ENCODE assay signal across 8 cellular contexts in genomic region chr2:1707771-1708351, GRCh38. TPM values are rescaled to one million over a fixed set of nuclear protein-coding genes. Genes with fewer than 3 reads are reported as not detected.
DNase-seq lines count a peak whose midpoint lies in the region; ATAC-seq, FAIRE-seq and TF ChIP-seq lines count a peak whose summit lies in the region.

No MANE protein-coding gene starts in this region.

- CTCF ChIA-PET in HEK293T (lab: Yijun Ruan, JAX): no interaction called here

- DNase-seq in SKM-1 treated with dmso at 0.1 percent for 144 hours (lab: John Stamatoyannopoulos, UW; ENCODE audit: unreplicated experiment) (peak; percentile 87), heart right ventricle (peak; percentile 79 to 86), sigmoid colon (peak; percentile 92), GM19239 (ENCODE audit: insufficient read length, low spot score) (no peak), HEK293T (ENCODE audit: extremely low spot score) (no peak), NCI-H2196 treated with DMSO at 0.1 percent for 48 hours (lab: John Stamatoyannopoulos, UW; ENCODE audit: unreplicated experiment) (no peak)
- DNase-seq in stimulated activated naive CD8-positive, alpha-beta T cell treated with anti-CD3 and anti-CD28 coated beads, Interleukin-15, amount 100 ng/mL, for 72 hours: no peak

- intact Hi-C loops in heart right ventricle (cut with DNase I): loop anchor here in 2 of 10 donors (5.0 kb wide), 1 partner anchor 34 kb away; the partner anchor contains the start of gene PXDN (in 2 of the 2)
- intact Hi-C loops in sigmoid colon (cut with DNase I): no loop called here

- peak overlapping the region; percentile 1; the same call in 1 of the 2 replicates for H3K9ac ChIP-seq in HUES48 (ENCODE audit: low read depth, low read length)

- H3K4me3 Mint-ChIP-seq in stimulated activated naive CD8-positive, alpha-beta T cell treated with anti-CD3 and anti-CD28 coated beads, Interleukin-15, amount 100 ng/mL, for 72 hours: no peak overlapping the region

- peaks cover 23% of the 10 kb centered on the region for H3K4me1 ChIP-seq in HUES48 (ENCODE audit: control insufficient read depth, insufficient read depth, low read length)
- peaks cover 11 to 58% (median 43%) of the 10 kb centered on the region in 9 donors for H3K4me1 ChIP-seq in heart right ventricle
- peaks cover 0 to 52% (median 42%) of the 10 kb centered on the region in 4 donors for H3K4me1 ChIP-seq in sigmoid colon

- peak; percentile 87 to 92 (median 90) for ATAC-seq in heart right ventricle
- no peak for ATAC-seq in stimulated activated naive CD8-positive, alpha-beta T cell treated with anti-CD3 and anti-CD28 coated beads, Interleukin-15, amount 100 ng/mL, for 72 hours

- H3K4me1 Mint-ChIP-seq in stimulated activated naive CD8-positive, alpha-beta T cell treated with anti-CD3 and anti-CD28 coated beads, Interleukin-15, amount 100 ng/mL, for 72 hours: peaks cover 5% of the 10 kb centered on the region

- H3K27me3 Mint-ChIP-seq in stimulated activated naive CD8-positive, alpha-beta T cell treated with anti-CD3 and anti-CD28 coated beads, Interleukin-15, amount 100 ng/mL, for 72 hours: peaks cover 21% of the 10 kb centered on the region

- H3K9me3 ChIP-seq in HUES48 (ENCODE audit: control insufficient read depth, insufficient read depth, low read length) (no peaks in the 10 kb centered on the region), heart right ventricle (no peaks in the 10 kb centered on the region), sigmoid colon (no peaks in the 10 kb centered on the region)

- H3K27ac ChIP-seq in HUES48 (ENCODE audit: low read depth, low read length): peak overlapping the region; percentile 88
- H3K27ac ChIP-seq in heart right ventricle: peak overlapping the region; percentile 34 to 86 (median 76)
- H3K27ac ChIP-seq in sigmoid colon: peak overlapping the region; percentile 70 to 87 (median 84)

- no peaks in the 10 kb centered on the region for H3K36me3 ChIP-seq in HUES48 (ENCODE audit: control insufficient read depth, insufficient read depth, low read length)
- H3K36me3 ChIP-seq in heart right ventricle: no peaks in the 10 kb centered on the region
- H3K36me3 ChIP-seq in sigmoid colon: no peaks in the 10 kb centered on the region

- POLR2A ChIA-PET in HEK293T (lab: Yijun Ruan, JAX): no interaction called here

- TF ChIP-seq CTCF in heart right ventricle (IDR thresholded peaks at IDR 0.05) (no peak), sigmoid colon (IDR thresholded peaks at IDR 0.05) (no peak)

- no peak for TF ChIP-seq POLR2A in sigmoid colon (IDR thresholded peaks at IDR 0.05)

- peak in 2 of 4 donors; percentile 18 to 66 for TF ChIP-seq EP300 in sigmoid colon (IDR thresholded peaks at IDR 0.05)

- 21% methylated on average over 21 of the region's 21 CpGs for WGBS in heart right ventricle, 2 donors
- 8 to 23% methylated on average over 21 of the region's 21 CpGs for WGBS in sigmoid colon, 2 donors

- H3K27ac Mint-ChIP-seq in stimulated activated naive CD8-positive, alpha-beta T cell treated with anti-CD3 and anti-CD28 coated beads, Interleukin-15, amount 100 ng/mL, for 72 hours: peak overlapping the region in 1 of 2 donors; percentile 54

- H3K27me3 ChIP-seq in HUES48 (ENCODE audit: control insufficient read depth, insufficient read depth, low read length): no peaks in the 10 kb centered on the region
- peaks cover 0 to 3% (median 0%) of the 10 kb centered on the region in 7 donors for H3K27me3 ChIP-seq in heart right ventricle
- no peaks in the 10 kb centered on the region for H3K27me3 ChIP-seq in sigmoid colon

- no peak for FAIRE-seq in GM19239 (lab: Jason Lieb, UNC)

- H3K4me3 ChIP-seq in HUES48 (ENCODE audit: low read depth, low read length): peak overlapping the region; percentile 0; the same call in 1 of the 2 replicates
- H3K4me3 ChIP-seq in heart right ventricle: peak overlapping the region in 4 of 10 donors; percentile 19 to 24 (median 22)
- H3K4me3 ChIP-seq in sigmoid colon: peak overlapping the region in 3 of 4 donors; percentile 11 to 19 (median 14)

- H3K9me3 Mint-ChIP-seq in stimulated activated naive CD8-positive, alpha-beta T cell treated with anti-CD3 and anti-CD28 coated beads, Interleukin-15, amount 100 ng/mL, for 72 hours: no peaks in the 10 kb centered on the region

TF ChIP-seq in HEK293T, 16 proteins besides CTCF, POLR2A, EP300 and RAD21:
- TF ChIP-seq SP1 (IDR thresholded peaks at IDR 0.05) (no peak), TARDBP (IDR thresholded peaks at IDR 0.05) (no peak), FOXK2 (IDR thresholded peaks at IDR 0.05) (no peak), CTBP1 (IDR thresholded peaks at IDR 0.05; ENCODE audit: borderline replicate concordance) (no peak), ARNT (IDR thresholded peaks at IDR 0.05) (no peak), SUZ12 (IDR thresholded peaks at IDR 0.05) (no peak), HDGF (IDR thresholded peaks at IDR 0.05; ENCODE audit: borderline replicate concordance) (no peak), BHLHE40 (IDR thresholded peaks at IDR 0.05; ENCODE audit: borderline replicate concordance) (no peak), ELF4 (IDR thresholded peaks at IDR 0.05) (no peak), NFRKB (IDR thresholded peaks at IDR 0.05) (no peak), ZNF384 (IDR thresholded peaks at IDR 0.05) (no peak), FOXA1 (IDR thresholded peaks at IDR 0.05) (no peak), FOXM1 (IDR thresholded peaks at IDR 0.05; ENCODE audit: borderline replicate concordance) (no peak), L3MBTL2 (conservative IDR thresholded peaks at IDR 0.05) (no peak), LEF1 (IDR thresholded peaks at IDR 0.05; ENCODE audit: borderline replicate concordance) (no peak), PKNOX1 (IDR thresholded peaks at IDR 0.05) (no peak)

RNA-seq across cellular contexts. Expression of gene PXDN, which starts 36.5 kb away (rescaled TPM):
- total RNA-seq in heart right ventricle: 10 to 100 TPM; 12.3 to 65.0 (median 20.3) TPM
- 10 to 100 TPM in 1 of 2 donors, 1 to 10 TPM in 1; 7.8 to 19.1 TPM for polyA plus RNA-seq in heart right ventricle
- 100 to 1,000 TPM in 1 of 4 donors, 10 to 100 TPM in 3; 34.4 to 126 (median 48.3) TPM for total RNA-seq in sigmoid colon
- 10 to 100 TPM in 1 of 3 donors, 1 to 10 TPM in 2; 1.2 to 13.6 (median 1.8) TPM for polyA plus RNA-seq in sigmoid colon

Comparison
In these comparisons a context has a peak if more than half of its experiments do, and no peak if none do; other contexts are left out.
1. DNase-seq: peak in SKM-1 treated with dmso at 0.1 percent for 144 hours (single experiment), heart right ventricle (2 of 2) and sigmoid colon (single experiment); none in stimulated activated naive CD8-positive, alpha-beta T cell treated with anti-CD3 and anti-CD28 coated beads, Interleukin-15, amount 100 ng/mL, for 72 hours (0 of 2), GM19239 (single experiment), HEK293T (single experiment) and NCI-H2196 treated with DMSO at 0.1 percent for 48 hours (single experiment).
2. Peak in every context shown above with its lines, with median percentiles within 50 percentile points of each other: H3K27ac ChIP-seq.